ENCODE assay signal across 17 cellular contexts in the genomic region with DNA sequence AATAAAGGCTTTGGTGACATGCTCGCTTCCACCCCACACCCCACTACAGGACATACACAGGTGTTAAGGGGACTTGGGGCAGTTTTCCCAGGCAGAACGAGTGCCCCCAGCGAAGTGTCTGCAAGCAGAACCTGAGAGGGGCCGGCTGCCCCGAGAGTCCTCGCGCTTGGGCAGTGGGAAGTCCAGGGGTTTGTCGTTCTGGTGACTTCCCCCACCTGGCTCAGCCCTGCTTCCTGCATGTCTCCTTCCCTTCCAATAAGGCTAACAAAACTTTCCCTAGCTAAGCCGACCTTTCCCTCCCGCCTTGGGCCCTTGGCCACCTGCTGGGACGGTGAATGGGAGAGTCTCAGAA. TPM values are rescaled to one million over a fixed set of nuclear protein-coding genes. Genes with fewer than 3 reads are reported as not detected.
DNase-seq lines count a peak whose midpoint lies in the region; ATAC-seq, FAIRE-seq and TF ChIP-seq lines count a peak whose summit lies in the region.
"Had no signal": no experiment of that assay in that cellular context is flagged by ENCODE, and none has a peak within 500 bp of the region (broad histone marks: within the 10 kb centered on the region; RNA-seq: fewer than 3 reads in every experiment).

No MANE protein-coding gene starts in this region.

- peak; percentile 26 for ATAC-seq in left lung

- TF ChIP-seq POLR2A in stomach (IDR thresholded peaks at IDR 0.05) = no peak

- no peaks in the 10 kb centered on the region for H3K9me3 Mint-ChIP-seq in CD8-positive, alpha-beta memory T cell
- H3K9me3 Mint-ChIP-seq: T-helper 2 cell treated with Interferon-gamma antibody and Interleukin-4, amounts not matched to agents 5 μg/mL and 100 μg/mL, for 36 hours had no signal

- no peak for TF ChIP-seq EP300 in stomach (IDR thresholded peaks at IDR 0.05)

- no peak for TF ChIP-seq CTCF in bronchial epithelial cell (IDR thresholded peaks at IDR 0.05; ENCODE audit: insufficient read depth, low read length, severe bottlenecking)
- no peak for TF ChIP-seq CTCF in left lung (IDR thresholded peaks at IDR 0.05)
- TF ChIP-seq CTCF in stomach (IDR thresholded peaks at IDR 0.05) = no peak

- H3K27me3 Mint-ChIP-seq in CD8-positive, alpha-beta memory T cell = peaks cover 47 to 74% of the 10 kb centered on the region in 2 donors

- FAIRE-seq in bronchial epithelial cell (lab: Jason Lieb, UNC) = no peak
- FAIRE-seq: small intestine had no signal

- H3K36me3 ChIP-seq in bronchial epithelial cell (ENCODE audit: control insufficient read depth, insufficient read depth, low read length) = no peaks in the 10 kb centered on the region
- H3K36me3 ChIP-seq in left lung = no peaks in the 10 kb centered on the region
- no peaks in the 10 kb centered on the region for H3K36me3 ChIP-seq in stomach
- no peaks in the 10 kb centered on the region for H3K36me3 ChIP-seq in CD8-positive, alpha-beta memory T cell (ENCODE audit: insufficient read depth, low read length)

- H3K4me1 Mint-ChIP-seq in CD8-positive, alpha-beta memory T cell = peaks cover 4 to 14% (median 5%) of the 10 kb centered on the region in 3 donors

- intact Hi-C loops in left lung (cut with DNase I) (no loop called here), stomach (cut with DNase I; ENCODE audit: low total_unique reads) (no loop called here)

- H3K4me3 Mint-ChIP-seq in CD8-positive, alpha-beta memory T cell = peak overlapping the region in 3 of 7 donors; percentile 19 to 32 (median 20)
- H3K4me3 Mint-ChIP-seq: T-helper 2 cell treated with Interferon-gamma antibody and Interleukin-4, amounts not matched to agents 5 μg/mL and 100 μg/mL, for 36 hours had no signal

- no peaks in the 10 kb centered on the region for H3K36me3 Mint-ChIP-seq in CD8-positive, alpha-beta memory T cell

- peak; percentile 5 for DNase-seq in DMS79 treated with DMSO at 0.1 percent for 48 hours (lab: John Stamatoyannopoulos, UW)
- no peak for DNase-seq in DMS79 (lab: John Stamatoyannopoulos, UW)
- DNase-seq in bronchial epithelial cell (ENCODE audit: low read depth) = no peak
- DNase-seq in left lung = no peak
- no peak for DNase-seq in stomach
- no peak for DNase-seq in cerebellar nuclear complex (lab: John Stamatoyannopoulos, UW)
- no peak for DNase-seq in CD8-positive, alpha-beta memory T cell
- no peak for DNase-seq in DMS 273 treated with DMSO at 0.1 percent for 48 hours (lab: John Stamatoyannopoulos, UW)
- DNase-seq: activated naive CD4-positive, alpha-beta T cell; IMR-90; kidney glomerular epithelial cell; NCI-H1436; NCI-H82 had no signal

- H3K27ac Mint-ChIP-seq in CD8-positive, alpha-beta memory T cell = no peak overlapping the region
- H3K27ac Mint-ChIP-seq: T-helper 2 cell treated with Interferon-gamma antibody and Interleukin-4, amounts not matched to agents 5 μg/mL and 100 μg/mL, for 36 hours had no signal

- H3K4me3 ChIP-seq in bronchial epithelial cell (ENCODE audit: low read depth, low read length) (peak overlapping the region; percentile 50), left lung (peak overlapping the region; percentile 34 to 40), stomach (peak overlapping the region; percentile 50 to 60 (median 52))
- no peak overlapping the region for H3K4me3 ChIP-seq in CD8-positive, alpha-beta memory T cell (ENCODE audit: low read length)

- CTCF ChIA-PET in CD8-positive, alpha-beta memory T cell (lab: Charles Lee) = no interaction called here

- POLR2A ChIA-PET in CD8-positive, alpha-beta memory T cell (lab: Charles Lee) = no interaction called here

- H3K4me1 ChIP-seq in left lung (peaks cover 4 to 16% of the 10 kb centered on the region in 2 donors), stomach (peaks cover 26 to 49% (median 38%) of the 10 kb centered on the region in 4 donors)
- H3K4me1 ChIP-seq in CD8-positive, alpha-beta memory T cell (ENCODE audit: insufficient read depth, low read length) = no peaks in the 10 kb centered on the region

- H3K9me3 ChIP-seq in left lung (no peaks in the 10 kb centered on the region), stomach (no peaks in the 10 kb centered on the region)
- no peaks in the 10 kb centered on the region for H3K9me3 ChIP-seq in CD8-positive, alpha-beta memory T cell (ENCODE audit: low read length)

- H3K27me3 ChIP-seq in bronchial epithelial cell (ENCODE audit: control insufficient read depth, insufficient read depth, low read length) (no peaks in the 10 kb centered on the region), left lung (peaks cover 26 to 82% of the 10 kb centered on the region in 2 donors), stomach (peaks cover 5 to 85% (median 14%) of the 10 kb centered on the region in 3 donors)
- H3K27me3 ChIP-seq in CD8-positive, alpha-beta memory T cell (ENCODE audit: insufficient read depth, low read length, poor library complexity, severe bottlenecking) = peaks cover 16% of the 10 kb centered on the region

- H3K27ac ChIP-seq in left lung (peak overlapping the region in 1 of 2 donors; percentile 55), stomach (peak overlapping the region; percentile 75 to 85 (median 83))
- no peak overlapping the region for H3K27ac ChIP-seq in CD8-positive, alpha-beta memory T cell (ENCODE audit: low read depth, low read length)
- H3K27ac ChIP-seq: 22Rv1 had no signal

- 16 to 54% (median 39%) methylated on average over 8 to 11 of the region's 11 CpGs for WGBS in stomach, 5 donors

RNA-seq across cellular contexts. Expression of a gene that starts 0.9 kb away (rescaled TPM):
- 1.8 and 3.9 TPM in 2 replicates for total RNA-seq in bronchial epithelial cell
- total RNA-seq in left lung = 10 to 100 TPM in 1 of 2 donors, 1 to 10 TPM in 1; 9.5 to 18.9 TPM
- 10 to 100 TPM in 2 of 5 donors, 1 to 10 TPM in 3; 2.3 to 20.7 (median 6.4) TPM for total RNA-seq in stomach
- polyA plus RNA-seq in stomach = 1 to 10 TPM in 2 of 3 donors, under 1 TPM in 1; 0.46 to 6.2 (median 1.5) TPM
- total RNA-seq in CD8-positive, alpha-beta memory T cell = not detected
- polyA plus RNA-seq in CD8-positive, alpha-beta memory T cell = not detected
- total RNA-seq: IMR-90, Right ventricle myocardium inferior had no signal
- polyA plus RNA-seq: IMR-90 had no signal
